ENCODE assay signal across 24 cellular contexts in the genomic region with DNA sequence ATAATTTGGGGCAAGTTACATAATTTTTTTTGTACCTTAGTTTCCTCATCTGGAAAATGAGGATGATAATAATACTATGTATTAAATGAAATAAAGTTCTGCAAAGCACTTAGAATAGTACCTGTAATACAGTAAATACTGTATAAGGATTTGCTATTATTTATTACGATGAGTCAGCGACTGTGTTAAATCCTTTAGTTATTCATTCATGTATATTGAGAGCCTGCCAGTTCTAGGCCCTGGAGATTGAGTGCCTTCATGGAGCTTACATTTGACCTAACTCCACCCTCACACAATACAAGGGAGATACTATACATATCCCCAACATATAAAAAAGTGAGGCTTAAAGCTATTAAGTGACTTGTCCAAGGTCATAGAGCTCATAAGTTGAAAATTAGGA.
DNase-seq lines count a peak whose midpoint lies in the region; ATAC-seq, FAIRE-seq and TF ChIP-seq lines count a peak whose summit lies in the region.
"Had no signal": no experiment of that assay in that cellular context is flagged by ENCODE, and none has a peak within 500 bp of the region (broad histone marks: within the 10 kb centered on the region; RNA-seq: fewer than 3 reads in every experiment).

No MANE protein-coding gene starts in this region.

- peaks cover 2% of the 10 kb centered on the region for H3K9me3 Mint-ChIP-seq in astrocyte (ENCODE audit: unreplicated experiment)
- H3K9me3 Mint-ChIP-seq: CD4-positive, alpha-beta T cell; CD8-positive, alpha-beta T cell had no signal

- H2BK120ac ChIP-seq in IMR-90 (ENCODE audit: low read depth, low read length) = no peak overlapping the region

- dilution Hi-C loops in IMR-90 (cut with HindIII; ENCODE audit: low sequenced_read_pairs, unreplicated experiment) = no loop called here

- H3K9me3 ChIP-seq in A549 (no peaks in the 10 kb centered on the region), IMR-90 (ENCODE audit: control insufficient read depth, insufficient read depth, low read length) (no peaks in the 10 kb centered on the region), astrocyte (ENCODE audit: insufficient read depth, low read depth, low read length) (no peaks in the 10 kb centered on the region)
- H3K9me3 ChIP-seq: BLaER1 treated with 17β-estradiol and CSF1 and Interleukin-3, amounts not matched to agents 10 nM and 100 nM; Caco-2 had no signal

- no peaks in the 10 kb centered on the region for H3K4me1 Mint-ChIP-seq in astrocyte (ENCODE audit: low read depth, unreplicated experiment)
- H3K4me1 Mint-ChIP-seq: B cell had no signal

- H3K9ac ChIP-seq in IMR-90 (ENCODE audit: low read depth, low read length) (no peak overlapping the region), astrocyte (ENCODE audit: low read length) (no peak overlapping the region)
- H3K9ac ChIP-seq: BLaER1 treated with 17β-estradiol and CSF1 and Interleukin-3, amounts not matched to agents 10 nM and 100 nM had no signal

- TF ChIP-seq CTCF in A549 (IDR thresholded peaks at IDR 0.05) (no peak), IMR-90 (conservative IDR thresholded peaks at IDR 0.05; ENCODE audit: low read depth, low read length) (no peak), astrocyte (IDR thresholded peaks at IDR 0.05; ENCODE audit: insufficient read depth, low read depth, low read length) (no peak)

- peaks cover 4% of the 10 kb centered on the region for H3K36me3 Mint-ChIP-seq in astrocyte (ENCODE audit: low read depth, unreplicated experiment)

- peaks cover 15% of the 10 kb centered on the region for H3K27me3 ChIP-seq in IMR-90 (ENCODE audit: control insufficient read depth, insufficient read depth, low read length)
- no peaks in the 10 kb centered on the region for H3K27me3 ChIP-seq in astrocyte (ENCODE audit: insufficient read depth, low read length)

- H3K36me3 ChIP-seq in IMR-90 (ENCODE audit: control insufficient read depth, insufficient read depth, low read length) (no peaks in the 10 kb centered on the region), astrocyte (ENCODE audit: insufficient read depth, low read length) (no peaks in the 10 kb centered on the region)
- H3K36me3 ChIP-seq: BLaER1 treated with 17β-estradiol and CSF1 and Interleukin-3, amounts not matched to agents 10 nM and 100 nM had no signal

- H3K9me1 ChIP-seq in IMR-90 (ENCODE audit: insufficient read depth, low read length) = no peaks in the 10 kb centered on the region; the same call in 1 of the 2 replicates

- CTCF ChIA-PET in A549 (lab: Yijun Ruan, JAX) (no interaction called here), IMR-90 (lab: Yijun Ruan, JAX) (no interaction called here)

- POLR2A ChIA-PET in A549 (lab: Yijun Ruan, JAX) (no interaction called here), IMR-90 (lab: Charles Lee; ENCODE audit: unreplicated experiment) (no interaction called here)

- H3K4me2 ChIP-seq in A549 = no peak overlapping the region
- H3K4me2 ChIP-seq in IMR-90 (ENCODE audit: low read depth, low read length) = no peak overlapping the region
- no peak overlapping the region for H3K4me2 ChIP-seq in astrocyte (ENCODE audit: low read length)

- BruUV-seq in IMR-90 (replicated peaks; lab: Mats Ljungman, UMichigan) = no TSS peak

- H3K56ac ChIP-seq in IMR-90 (ENCODE audit: extremely low read depth, insufficient read depth, low read length) = no peak overlapping the region

- no peak overlapping the region for H3K27ac Mint-ChIP-seq in astrocyte (ENCODE audit: unreplicated experiment)
- H3K27ac Mint-ChIP-seq: B cell; CD4-positive, alpha-beta T cell; CD8-positive, alpha-beta T cell had no signal

- in situ Hi-C loops in IMR-90 (cut with MboI; ENCODE audit: low sequenced_read_pairs) = no loop called here

- intact Hi-C loops in IMR-90 (cut with micrococcal nuclease) = no loop called here

- no peak overlapping the region for H2AK9ac ChIP-seq in IMR-90 (replicated peaks; ENCODE audit: low read depth, low read length, poor library complexity)

- H3K4me3 Mint-ChIP-seq in astrocyte (ENCODE audit: unreplicated experiment) = no peak overlapping the region
- H3K4me3 Mint-ChIP-seq: B cell; CD4-positive, alpha-beta T cell; CD8-positive, alpha-beta T cell had no signal

- peak; percentile 32 for FAIRE-seq in A549 (lab: Jason Lieb, UNC)
- FAIRE-seq in astrocyte (lab: Jason Lieb, UNC) = peak; percentile 26
- FAIRE-seq: A204.1, D721Med, G401.6, GM12891, GM19239 had no signal

- H3K18ac ChIP-seq in IMR-90 (ENCODE audit: low read depth, low read length) = no peak overlapping the region

- no peak overlapping the region for H4K5ac ChIP-seq in IMR-90 (ENCODE audit: low read depth, low read length)

- H4K20me1 ChIP-seq in IMR-90 (ENCODE audit: insufficient read depth, low read length) (no peaks in the 10 kb centered on the region), astrocyte (ENCODE audit: insufficient read depth, low read length) (no peaks in the 10 kb centered on the region)

- DNase-seq in A549 (ENCODE audit: low read depth in 1 of 2, low spot score in 1 of 2) = no peak
- no peak for DNase-seq in IMR-90
- no peak for DNase-seq in astrocyte (ENCODE audit: low read depth)
- DNase-seq in NCI-H1417 treated with DMSO at 0.1 percent for 48 hours (lab: John Stamatoyannopoulos, UW) = no peak
- DNase-seq: 8988T; AML-193; Caco-2; Calu3; CD4-positive, alpha-beta T cell; CD8-positive, alpha-beta T cell; DMS79 treated with DMSO at 0.1 percent for 48 hours; GF-D8 had no signal

- no peak overlapping the region for H2BK5ac ChIP-seq in IMR-90 (ENCODE audit: low read depth, low read length, poor library complexity, severe bottlenecking)

- TF ChIP-seq POLR2A in A549 (IDR thresholded peaks at IDR 0.05; ENCODE audit: low read length) (no peak), IMR-90 (IDR thresholded peaks at IDR 0.05; ENCODE audit: low read depth, low read length) (no peak)

- no peak overlapping the region for H3K4ac ChIP-seq in IMR-90 (ENCODE audit: low read depth, low read length)

- H3K23ac ChIP-seq in IMR-90 (ENCODE audit: low read depth, low read length) = no peak overlapping the region

- H3K27me3 Mint-ChIP-seq in astrocyte (ENCODE audit: low read depth, unreplicated experiment) = no peaks in the 10 kb centered on the region
- H3K27me3 Mint-ChIP-seq: B cell; CD4-positive, alpha-beta T cell had no signal

- H3K4me1 ChIP-seq in A549 (no peaks in the 10 kb centered on the region), IMR-90 (ENCODE audit: control insufficient read depth, insufficient read depth, low read length) (no peaks in the 10 kb centered on the region), astrocyte (ENCODE audit: insufficient read depth, low read length) (no peaks in the 10 kb centered on the region)
- H3K4me1 ChIP-seq: Caco-2 had no signal

- H3K4me3 ChIP-seq in A549 (no peak overlapping the region), IMR-90 (ENCODE audit: insufficient read depth, low read depth, low read length) (no peak overlapping the region), astrocyte (ENCODE audit: insufficient read depth, low read depth, low read length) (no peak overlapping the region)
- H3K4me3 ChIP-seq: BLaER1 treated with 17β-estradiol and CSF1 and Interleukin-3, amounts not matched to agents 10 nM and 100 nM had no signal

- H3K79me1 ChIP-seq in IMR-90 (ENCODE audit: low read depth in 1 of 2, low read length in 2 of 2) = no peaks in the 10 kb centered on the region

- no peak overlapping the region for H2BK15ac ChIP-seq in IMR-90 (ENCODE audit: low read depth, low read length)

- no peak overlapping the region for H4K91ac ChIP-seq in IMR-90 (ENCODE audit: insufficient read depth, low read depth, low read length)

- no peak for TF ChIP-seq RAD21 in A549 (conservative IDR thresholded peaks at IDR 0.05 in 1 of 2, IDR thresholded peaks at IDR 0.05 in 1 of 2)
- TF ChIP-seq RAD21 in IMR-90 (IDR thresholded peaks at IDR 0.05; ENCODE audit: low read length) = no peak

- no peak overlapping the region for H2AK5ac ChIP-seq in IMR-90 (ENCODE audit: low read depth, low read length)

- H3K27ac ChIP-seq in A549 (no peak overlapping the region), IMR-90 (ENCODE audit: insufficient read depth, low read length) (no peak overlapping the region), astrocyte (ENCODE audit: low read depth, low read length) (no peak overlapping the region)
- H3K27ac ChIP-seq: BLaER1 treated with 17β-estradiol and CSF1 and Interleukin-3, amounts not matched to agents 10 nM and 100 nM; C4-2B had no signal

- no peak for TF ChIP-seq EP300 in A549 (IDR thresholded peaks at IDR 0.05)

- H2BK20ac ChIP-seq in IMR-90 (ENCODE audit: low read depth, low read length) = no peak overlapping the region

- H2AFZ ChIP-seq in IMR-90 (replicated peaks; ENCODE audit: low read length, poor library complexity) = no peak overlapping the region
- H2AFZ ChIP-seq in astrocyte (ENCODE audit: low read depth, low read length) = no peak overlapping the region

- ATAC-seq in A549 = no peak
- ATAC-seq in IMR-90 (ENCODE audit: low read depth) = no peak
- ATAC-seq in esophagus mucosa = peak; percentile 80
- no peak for ATAC-seq in GM19395 (IDR thresholded peaks at IDR 0.05; ENCODE audit: unreplicated experiment)
- no peak for ATAC-seq in HG03097 (IDR thresholded peaks at IDR 0.05; ENCODE audit: low FRiP score, unreplicated experiment)
- ATAC-seq in HG02840 (IDR thresholded peaks at IDR 0.05; ENCODE audit: low FRiP score, unreplicated experiment) = no peak
- ATAC-seq: CD8-positive, alpha-beta T cell had no signal

- no peak overlapping the region for H4K8ac ChIP-seq in IMR-90 (ENCODE audit: low read depth in 2 of 2, low read length in 2 of 2)

- 72% methylated on average over 2 of the region's 2 CpGs for WGBS in A549 (ENCODE audit: missing lambda C conversion rate)
- WGBS in IMR-90 (ENCODE audit: extremely low coverage in 2 of 2, insufficient read length in 1 of 2), 2 experiments = no CpG with 5 or more reads among the region's 2 CpGs

- H3K79me2 ChIP-seq in astrocyte (ENCODE audit: insufficient read depth, low read length) = no peaks in the 10 kb centered on the region

- no peak overlapping the region for H3K14ac ChIP-seq in IMR-90 (replicated peaks; ENCODE audit: low read depth, low read length)

TF ChIP-seq in A549, 52 proteins besides CTCF, POLR2A, EP300 and RAD21 (continues in another document):
- TF ChIP-seq, protein P1, sequence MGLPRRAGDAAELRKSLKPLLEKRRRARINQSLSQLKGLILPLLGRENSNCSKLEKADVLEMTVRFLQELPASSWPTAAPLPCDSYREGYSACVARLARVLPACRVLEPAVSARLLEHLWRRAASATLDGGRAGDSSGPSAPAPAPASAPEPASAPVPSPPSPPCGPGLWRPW (IDR thresholded peaks at IDR 0.05) = no peak
- TF ChIP-seq TFCP2L1 (CRISPR knock-in tag; IDR thresholded peaks at IDR 0.05) = no peak
- no peak for TF ChIP-seq MAZ (IDR thresholded peaks at IDR 0.05; ENCODE audit: borderline replicate concordance, low read depth, low read length)
- no peak for TF ChIP-seq HDAC2 (IDR thresholded peaks at IDR 0.05)

TF ChIP-seq in IMR-90, 13 proteins besides CTCF, POLR2A, EP300 and RAD21:
- TF ChIP-seq MAFK (IDR thresholded peaks at IDR 0.05; ENCODE audit: low read depth, low read length) (peak; percentile 82), SMC3 (IDR thresholded peaks at IDR 0.05; ENCODE audit: low read depth, low read length) (no peak)
